8 cellular contexts compared by ENCODE assay signal in genomic region chr6:15444881-15445280, GRCh38.
DNase-seq lines count a peak whose midpoint lies in the region; ATAC-seq, FAIRE-seq and TF ChIP-seq lines count a peak whose summit lies in the region.

No MANE protein-coding gene starts in this region.

- no peaks in the 10 kb centered on the region for H3K36me3 ChIP-seq in prostate gland

- no peak for FAIRE-seq in GM12891 (lab: Jason Lieb, UNC)

- no peaks in the 10 kb centered on the region for H3K27me3 Mint-ChIP-seq in activated naive CD8-positive, alpha-beta T cell treated with anti-CD3 and anti-CD28 coated beads, Interleukin-2, amount 10 ng/mL, durations not matched to agents 7 days and 5 days
- H3K27me3 Mint-ChIP-seq in activated naive CD8-positive, alpha-beta T cell treated with anti-CD3 and anti-CD28 coated beads for 36 hours, result no peaks in the 10 kb centered on the region

- peaks cover 4% of the 10 kb centered on the region for H3K4me1 ChIP-seq in prostate gland (replicated peaks)

- ATAC-seq in activated naive CD8-positive, alpha-beta T cell treated with anti-CD3 and anti-CD28 coated beads, Interleukin-2, amount 10 ng/mL, durations not matched to agents 7 days and 5 days (ENCODE audit: low read depth), result no peak
- ATAC-seq in HG03378 (IDR thresholded peaks at IDR 0.05; ENCODE audit: unreplicated experiment), result no peak

- H3K4me3 ChIP-seq in epithelial cell of proximal tubule (ENCODE audit: low read depth, low read length) (no peak overlapping the region), prostate gland (no peak overlapping the region)

- TF ChIP-seq POLR2A in prostate gland (IDR thresholded peaks at IDR 0.05) (no peak), GM12891 (IDR thresholded peaks at IDR 0.05; ENCODE audit: low read depth, low read length) (no peak)

- H3K9me3 ChIP-seq in prostate gland, result no peaks in the 10 kb centered on the region

- H3K4me1 Mint-ChIP-seq in activated naive CD8-positive, alpha-beta T cell treated with anti-CD3 and anti-CD28 coated beads, Interleukin-2, amount 10 ng/mL, durations not matched to agents 7 days and 5 days, result peaks cover 52% of the 10 kb centered on the region
- H3K4me1 Mint-ChIP-seq in activated naive CD8-positive, alpha-beta T cell treated with anti-CD3 and anti-CD28 coated beads for 36 hours, result peaks cover 68% of the 10 kb centered on the region

- no peak overlapping the region for H3K4me3 Mint-ChIP-seq in activated naive CD8-positive, alpha-beta T cell treated with anti-CD3 and anti-CD28 coated beads, Interleukin-2, amount 10 ng/mL, durations not matched to agents 7 days and 5 days
- no peak overlapping the region for H3K4me3 Mint-ChIP-seq in activated naive CD8-positive, alpha-beta T cell treated with anti-CD3 and anti-CD28 coated beads for 36 hours

- peak overlapping the region; percentile 38 for H3K27ac Mint-ChIP-seq in activated naive CD8-positive, alpha-beta T cell treated with anti-CD3 and anti-CD28 coated beads, Interleukin-2, amount 10 ng/mL, durations not matched to agents 7 days and 5 days
- no peak overlapping the region for H3K27ac Mint-ChIP-seq in activated naive CD8-positive, alpha-beta T cell treated with anti-CD3 and anti-CD28 coated beads for 36 hours

- intact Hi-C loops in prostate gland (cut with DNase I), result loop anchor here (5.0 kb wide), 2 partner anchors 47 to 198 kb away; partner anchors contain the start of gene JARID2

- POLR2A ChIA-PET in activated naive CD8-positive, alpha-beta T cell treated with anti-CD3 and anti-CD28 coated beads, Interleukin-2, amount 10 ng/mL, durations not matched to agents 7 days and 5 days (lab: Charles Lee), result interaction anchor here (0.9 kb wide), 2 partner anchors 11 to 199 kb away, joined by 3 to 4 read pairs; partner anchors contain the start of gene JARID2

- H3K27ac ChIP-seq in prostate gland, result no peak overlapping the region

- WGBS in prostate gland, result 37% methylated on average over 3 of the region's 3 CpGs

- TF ChIP-seq CTCF in epithelial cell of proximal tubule (conservative IDR thresholded peaks at IDR 0.05; ENCODE audit: low read depth, low read length) (peak; percentile 49), prostate gland (IDR thresholded peaks at IDR 0.05) (peak in 1 of 4 experiments; percentile 12)

- no peak for DNase-seq in activated naive CD8-positive, alpha-beta T cell treated with anti-CD3 and anti-CD28 coated beads, Interleukin-2, amount 10 ng/mL, durations not matched to agents 7 days and 5 days
- DNase-seq in activated naive CD8-positive, alpha-beta T cell treated with anti-CD3 and anti-CD28 coated beads for 36 hours, result no peak
- DNase-seq in NCI-H446 (lab: John Stamatoyannopoulos, UW) (peak; percentile 32 to 62), epithelial cell of proximal tubule (ENCODE audit: low read depth) (no peak), T-helper 2 cell (no peak), prostate gland (ENCODE audit: low spot score) (no peak), GM12891 (ENCODE audit: insufficient read length, low spot score) (no peak)

- peaks cover 4% of the 10 kb centered on the region for H3K36me3 Mint-ChIP-seq in activated naive CD8-positive, alpha-beta T cell treated with anti-CD3 and anti-CD28 coated beads, Interleukin-2, amount 10 ng/mL, durations not matched to agents 7 days and 5 days
- peaks cover 5% of the 10 kb centered on the region for H3K36me3 Mint-ChIP-seq in activated naive CD8-positive, alpha-beta T cell treated with anti-CD3 and anti-CD28 coated beads for 36 hours

- H3K27me3 ChIP-seq in prostate gland (replicated peaks; ENCODE audit: insufficient read depth), result no peaks in the 10 kb centered on the region

- H3K9me3 Mint-ChIP-seq in activated naive CD8-positive, alpha-beta T cell treated with anti-CD3 and anti-CD28 coated beads, Interleukin-2, amount 10 ng/mL, durations not matched to agents 7 days and 5 days, result no peaks in the 10 kb centered on the region
- no peaks in the 10 kb centered on the region for H3K9me3 Mint-ChIP-seq in activated naive CD8-positive, alpha-beta T cell treated with anti-CD3 and anti-CD28 coated beads for 36 hours

TF ChIP-seq in GM12891, 5 proteins besides CTCF, POLR2A, EP300 and RAD21:
- TF ChIP-seq TAF1 (IDR thresholded peaks at IDR 0.05; ENCODE audit: low read depth, low read length) (no peak), POLR2AphosphoS5 (IDR thresholded peaks at IDR 0.05; ENCODE audit: low read depth, low read length) (no peak), POU2F2 (IDR thresholded peaks at IDR 0.05; ENCODE audit: low read depth, low read length) (no peak), SPI1 (IDR thresholded peaks at IDR 0.05; ENCODE audit: low read depth, low read length) (no peak), PAX5 (IDR thresholded peaks at IDR 0.05; ENCODE audit: insufficient read depth, low read length, severe bottlenecking) (no peak)

Comparison
In these comparisons a context has a peak if more than half of its experiments do, and no peak if none do; other contexts are left out.
1. DNase-seq: peak in NCI-H446 (2 of 2); none in activated naive CD8-positive, alpha-beta T cell treated with anti-CD3 and anti-CD28 coated beads, Interleukin-2, amount 10 ng/mL, durations not matched to agents 7 days and 5 days (single experiment), activated naive CD8-positive, alpha-beta T cell treated with anti-CD3 and anti-CD28 coated beads for 36 hours (single experiment), epithelial cell of proximal tubule (single experiment), T-helper 2 cell (0 of 5), prostate gland (single experiment) and GM12891 (single experiment).